Comparison of ENCODE assay signal across 1 cellular context in the genomic region with DNA sequence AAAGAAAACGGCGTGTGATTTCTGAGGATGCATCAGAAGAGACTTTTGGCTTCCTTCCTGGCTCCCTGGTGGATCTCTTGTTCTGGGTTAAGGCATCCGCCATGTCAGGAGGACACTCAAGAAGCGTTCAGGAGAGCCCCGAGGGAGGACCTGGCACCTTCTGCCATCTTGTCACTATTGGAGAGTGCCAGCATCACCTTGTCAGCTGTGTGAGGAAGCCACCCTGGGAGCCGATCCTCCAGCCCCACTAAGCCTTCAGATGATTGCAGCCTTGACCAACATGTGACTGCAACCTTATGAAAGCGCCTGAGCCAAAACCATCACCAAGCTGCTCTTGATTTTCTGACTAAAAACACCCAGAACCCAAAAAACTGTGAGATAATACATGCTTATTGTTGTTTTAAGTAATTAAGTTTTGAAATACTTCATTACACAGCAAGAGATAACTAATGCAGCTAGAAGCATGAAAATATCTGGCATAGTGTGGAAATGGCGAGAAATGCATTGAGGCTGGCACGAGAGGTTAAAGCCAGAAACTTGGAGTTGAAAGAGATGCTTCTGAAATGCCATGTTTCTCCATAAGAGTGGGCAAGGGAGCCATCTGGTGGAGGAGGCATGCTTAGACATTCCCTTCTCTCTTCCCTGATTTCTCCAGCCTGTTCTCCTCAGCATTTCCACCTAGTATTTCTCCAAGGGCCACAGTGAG.
TF ChIP-seq lines count a peak whose summit lies in the region.

No MANE protein-coding gene starts in this region.

TF ChIP-seq in K562, 482 proteins besides CTCF, POLR2A, EP300 and RAD21:
- TF ChIP-seq NFIC (IDR thresholded peaks at IDR 0.05): no peak
- TF ChIP-seq MCM5 (IDR thresholded peaks at IDR 0.05; ENCODE audit: low read depth): no peak
- no peak for TF ChIP-seq SIRT6 (IDR thresholded peaks at IDR 0.05; ENCODE audit: low read depth, low read length)
- no peak for TF ChIP-seq MEF2D (tag; conservative IDR thresholded peaks at IDR 0.05; ENCODE audit: low read depth)
- no peak for TF ChIP-seq ZNF263 (CRISPR knock-in tag; IDR thresholded peaks at IDR 0.05; ENCODE audit: borderline replicate concordance)
- TF ChIP-seq ELF2 (CRISPR knock-in tag; IDR thresholded peaks at IDR 0.05): no peak
- peak; percentile 76 for TF ChIP-seq ARID2 (IDR thresholded peaks at IDR 0.05)
- TF ChIP-seq, protein P1, sequence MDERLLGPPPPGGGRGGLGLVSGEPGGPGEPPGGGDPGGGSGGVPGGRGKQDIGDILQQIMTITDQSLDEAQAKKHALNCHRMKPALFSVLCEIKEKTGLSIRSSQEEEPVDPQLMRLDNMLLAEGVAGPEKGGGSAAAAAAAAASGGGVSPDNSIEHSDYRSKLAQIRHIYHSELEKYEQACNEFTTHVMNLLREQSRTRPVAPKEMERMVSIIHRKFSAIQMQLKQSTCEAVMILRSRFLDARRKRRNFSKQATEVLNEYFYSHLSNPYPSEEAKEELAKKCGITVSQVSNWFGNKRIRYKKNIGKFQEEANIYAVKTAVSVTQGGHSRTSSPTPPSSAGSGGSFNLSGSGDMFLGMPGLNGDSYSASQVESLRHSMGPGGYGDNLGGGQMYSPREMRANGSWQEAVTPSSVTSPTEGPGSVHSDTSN (CRISPR knock-in tag; IDR thresholded peaks at IDR 0.05; ENCODE audit: low read depth): no peak
- TF ChIP-seq, protein P1 (tag; conservative IDR thresholded peaks at IDR 0.05; ENCODE audit: low read depth): no peak
- TF ChIP-seq, protein P2, sequence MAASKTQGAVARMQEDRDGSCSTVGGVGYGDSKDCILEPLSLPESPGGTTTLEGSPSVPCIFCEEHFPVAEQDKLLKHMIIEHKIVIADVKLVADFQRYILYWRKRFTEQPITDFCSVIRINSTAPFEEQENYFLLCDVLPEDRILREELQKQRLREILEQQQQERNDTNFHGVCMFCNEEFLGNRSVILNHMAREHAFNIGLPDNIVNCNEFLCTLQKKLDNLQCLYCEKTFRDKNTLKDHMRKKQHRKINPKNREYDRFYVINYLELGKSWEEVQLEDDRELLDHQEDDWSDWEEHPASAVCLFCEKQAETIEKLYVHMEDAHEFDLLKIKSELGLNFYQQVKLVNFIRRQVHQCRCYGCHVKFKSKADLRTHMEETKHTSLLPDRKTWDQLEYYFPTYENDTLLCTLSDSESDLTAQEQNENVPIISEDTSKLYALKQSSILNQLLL (CRISPR knock-in tag; IDR thresholded peaks at IDR 0.05; ENCODE audit: borderline replicate concordance): no peak
- no peak for TF ChIP-seq RBM34 (IDR thresholded peaks at IDR 0.05; ENCODE audit: borderline replicate concordance, insufficient read depth, low read length)
- TF ChIP-seq SP1 (CRISPR knock-in tag; IDR thresholded peaks at IDR 0.05): no peak
- TF ChIP-seq DEAF1 (CRISPR knock-in tag; IDR thresholded peaks at IDR 0.05): peak; percentile 61; the same call in 1 of the 2 replicates
- TF ChIP-seq ILF3 (IDR thresholded peaks at IDR 0.05; ENCODE audit: borderline replicate concordance): no peak
- TF ChIP-seq, protein P3, sequence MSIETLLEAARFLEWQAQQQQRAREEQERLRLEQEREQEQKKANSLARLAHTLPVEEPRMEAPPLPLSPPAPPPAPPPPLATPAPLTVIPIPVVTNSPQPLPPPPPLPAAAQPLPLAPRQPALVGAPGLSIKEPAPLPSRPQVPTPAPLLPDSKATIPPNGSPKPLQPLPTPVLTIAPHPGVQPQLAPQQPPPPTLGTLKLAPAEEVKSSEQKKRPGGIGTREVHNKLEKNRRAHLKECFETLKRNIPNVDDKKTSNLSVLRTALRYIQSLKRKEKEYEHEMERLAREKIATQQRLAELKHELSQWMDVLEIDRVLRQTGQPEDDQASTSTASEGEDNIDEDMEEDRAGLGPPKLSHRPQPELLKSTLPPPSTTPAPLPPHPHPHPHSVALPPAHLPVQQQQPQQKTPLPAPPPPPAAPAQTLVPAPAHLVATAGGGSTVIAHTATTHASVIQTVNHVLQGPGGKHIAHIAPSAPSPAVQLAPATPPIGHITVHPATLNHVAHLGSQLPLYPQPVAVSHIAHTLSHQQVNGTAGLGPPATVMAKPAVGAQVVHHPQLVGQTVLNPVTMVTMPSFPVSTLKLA (conservative IDR thresholded peaks at IDR 0.05): no peak
- TF ChIP-seq ZNF311 (CRISPR knock-in tag; IDR thresholded peaks at IDR 0.05): no peak
- TF ChIP-seq TCF7L2 (IDR thresholded peaks at IDR 0.05; ENCODE audit: low read depth, low read length): no peak
- no peak for TF ChIP-seq ZNF124 (CRISPR knock-in tag; IDR thresholded peaks at IDR 0.05)
- TF ChIP-seq ZBED1 (IDR thresholded peaks at IDR 0.05): no peak
- TF ChIP-seq ZBTB49 (CRISPR knock-in tag; IDR thresholded peaks at IDR 0.05; ENCODE audit: borderline replicate concordance): no peak
- no peak for TF ChIP-seq TFAM (CRISPR knock-in tag; conservative IDR thresholded peaks at IDR 0.05)
- TF ChIP-seq STAG1 (CRISPR knock-in tag; IDR thresholded peaks at IDR 0.05; ENCODE audit: borderline replicate concordance): peak; percentile 60; the same call in 1 of the 2 replicates
- no peak for TF ChIP-seq ZFP36 (IDR thresholded peaks at IDR 0.05; ENCODE audit: low read depth, low read length, partially characterized antibody)
- TF ChIP-seq SMC3 (conservative IDR thresholded peaks at IDR 0.05; ENCODE audit: insufficient read depth, low read depth, low read length): peak; percentile 88
- no peak for TF ChIP-seq TFAP4 (CRISPR knock-in tag; IDR thresholded peaks at IDR 0.05; ENCODE audit: borderline replicate concordance)
- TF ChIP-seq, protein P4, sequence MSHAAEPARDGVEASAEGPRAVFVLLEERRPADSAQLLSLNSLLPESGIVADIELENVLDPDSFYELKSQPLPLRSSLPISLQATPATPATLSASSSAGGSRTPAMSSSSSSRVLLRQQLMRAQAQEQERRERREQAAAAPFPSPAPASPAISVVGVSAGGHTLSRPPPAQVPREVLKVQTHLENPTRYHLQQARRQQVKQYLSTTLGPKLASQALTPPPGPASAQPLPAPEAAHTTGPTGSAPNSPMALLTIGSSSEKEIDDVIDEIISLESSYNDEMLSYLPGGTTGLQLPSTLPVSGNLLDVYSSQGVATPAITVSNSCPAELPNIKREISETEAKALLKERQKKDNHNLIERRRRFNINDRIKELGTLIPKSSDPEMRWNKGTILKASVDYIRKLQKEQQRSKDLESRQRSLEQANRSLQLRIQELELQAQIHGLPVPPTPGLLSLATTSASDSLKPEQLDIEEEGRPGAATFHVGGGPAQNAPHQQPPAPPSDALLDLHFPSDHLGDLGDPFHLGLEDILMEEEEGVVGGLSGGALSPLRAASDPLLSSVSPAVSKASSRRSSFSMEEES (CRISPR knock-in tag; IDR thresholded peaks at IDR 0.05): no peak
- no peak for TF ChIP-seq ZNF76 (CRISPR knock-in tag; IDR thresholded peaks at IDR 0.05; ENCODE audit: borderline replicate concordance)
- no peak for TF ChIP-seq TAF9B (IDR thresholded peaks at IDR 0.05; ENCODE audit: partially characterized antibody)
- TF ChIP-seq TEAD2 (tag; IDR thresholded peaks at IDR 0.05): no peak
- no peak for TF ChIP-seq CREBBP (IDR thresholded peaks at IDR 0.05; ENCODE audit: low read depth, low read length)
- TF ChIP-seq PHF21A (IDR thresholded peaks at IDR 0.05; ENCODE audit: borderline replicate concordance, low read depth): no peak
- TF ChIP-seq MAFK (IDR thresholded peaks at IDR 0.05; ENCODE audit: low read length): peak; percentile 19; the same call in 1 of the 2 replicates
- TF ChIP-seq PHF8 (IDR thresholded peaks at IDR 0.05; ENCODE audit: borderline replicate concordance, low read length): no peak
- no peak for TF ChIP-seq CHD2 (IDR thresholded peaks at IDR 0.05; ENCODE audit: low read depth, low read length)
- TF ChIP-seq KLF1 (tag; IDR thresholded peaks at IDR 0.05): no peak
- no peak for TF ChIP-seq HEY1 (CRISPR knock-in tag; IDR thresholded peaks at IDR 0.05; ENCODE audit: borderline replicate concordance)
- TF ChIP-seq NBN (IDR thresholded peaks at IDR 0.05; ENCODE audit: low read depth): no peak
- TF ChIP-seq THRB (CRISPR knock-in tag; conservative IDR thresholded peaks at IDR 0.05): no peak
- no peak for TF ChIP-seq IRF9 (tag; IDR thresholded peaks at IDR 0.05)
- no peak for TF ChIP-seq IRF2 (CRISPR knock-in tag; IDR thresholded peaks at IDR 0.05)
- TF ChIP-seq MYNN (IDR thresholded peaks at IDR 0.05): no peak
- no peak for TF ChIP-seq MYNN (CRISPR knock-in tag; IDR thresholded peaks at IDR 0.05)
- TF ChIP-seq ZNF75A (CRISPR knock-in tag; IDR thresholded peaks at IDR 0.05): no peak
- TF ChIP-seq CREM (IDR thresholded peaks at IDR 0.05; ENCODE audit: low read depth): no peak
- TF ChIP-seq CEBPG (CRISPR knock-in tag; IDR thresholded peaks at IDR 0.05): no peak
- no peak for TF ChIP-seq CEBPG (tag; conservative IDR thresholded peaks at IDR 0.05 in 1 of 2, IDR thresholded peaks at IDR 0.05 in 1 of 2)
- TF ChIP-seq CC2D1A (IDR thresholded peaks at IDR 0.05): peak; percentile 56
- TF ChIP-seq NCOA2 (IDR thresholded peaks at IDR 0.05; ENCODE audit: partially characterized antibody in 2 of 2): no peak
- TF ChIP-seq HNRNPL (IDR thresholded peaks at IDR 0.05; ENCODE audit: low read depth, low read length): no peak
- TF ChIP-seq ZNF785 (CRISPR knock-in tag; IDR thresholded peaks at IDR 0.05): no peak
- TF ChIP-seq KAT8 (IDR thresholded peaks at IDR 0.05; ENCODE audit: low read depth): no peak
- TF ChIP-seq POLR3A (IDR thresholded peaks at IDR 0.05; ENCODE audit: borderline replicate concordance, extremely low read depth, insufficient read depth, insufficient read length): no peak
- TF ChIP-seq ADNP (tag; IDR thresholded peaks at IDR 0.05): no peak
- TF ChIP-seq GABPB1 (CRISPR knock-in tag; IDR thresholded peaks at IDR 0.05): no peak
TF ChIP-seq in K562: peak in this region for 6.
